ENCODE assay signal across 36 cellular contexts in the genomic region with DNA sequence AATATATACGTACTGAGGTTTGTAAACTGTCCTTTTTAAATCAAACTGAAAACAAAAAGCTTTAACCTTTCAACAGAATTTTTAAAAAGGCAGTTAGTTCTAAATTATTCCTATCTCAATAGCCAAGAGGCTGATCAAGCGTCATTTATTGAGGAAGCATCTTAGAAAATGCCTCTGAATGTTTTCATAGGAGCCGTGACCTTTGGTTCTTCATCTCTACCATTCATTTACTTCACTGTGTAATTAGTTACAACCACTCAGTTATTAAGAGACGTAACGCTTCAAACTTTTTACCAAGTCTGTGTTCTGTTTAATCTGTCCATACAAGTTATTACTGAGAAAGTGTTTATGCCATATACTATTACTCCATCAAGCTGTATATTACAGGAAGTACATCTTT.
"Had no signal": no experiment of that assay in that cellular context is flagged by ENCODE, and none has a peak within 500 bp of the region (broad histone marks: within the 10 kb centered on the region; RNA-seq: fewer than 3 reads in every experiment).

No MANE protein-coding gene starts in this region.

- H3K27ac ChIP-seq: adrenal gland, body of pancreas, brain microvascular endothelial cell, breast epithelium, VCaP had no signal

- H3K36me3 ChIP-seq: adrenal gland, brain microvascular endothelial cell, breast epithelium had no signal

- H3K4me1 Mint-ChIP-seq: activated B cell treated with CpG ODN at 0.5 μM for 24 hours; activated CD4-positive, alpha-beta T cell treated with anti-CD3 and anti-CD28 coated beads, Interleukin-2, amount 10 ng/mL, durations not matched to agents 24 days and 14 days; activated naive CD8-positive, alpha-beta T cell treated with anti-CD3 and anti-CD28 coated beads for 36 hours; activated T-helper 17 cell treated with anti-CD3 and anti-CD28 coated beads, Interleukin-2, amount 50 U/mL, for 72 hours had no signal

- ATAC-seq: activated CD8-positive, alpha-beta T cell treated with anti-CD3 and anti-CD28 coated beads for 36 hours; activated naive CD4-positive, alpha-beta T cell treated with anti-CD3 and anti-CD28 coated beads, Interleukin-2, amount 50 U/mL, for 72 hours; activated T-cell treated with anti-CD3 and anti-CD28 coated beads, Interleukin-2, amount 50 U/mL, for 4 hours; activated T-cell treated with anti-CD3 and anti-CD28 coated beads, Interleukin-2, amount 50 U/mL, for 72 hours; activated T-helper 17 cell treated with anti-CD3 and anti-CD28 coated beads, Interleukin-2, amount 50 U/mL, for 72 hours; body of pancreas had no signal

- DNase-seq: activated B cell treated with CpG ODN at 0.5 μM for 24 hours; activated CD4-positive, alpha-beta memory T cell treated with anti-CD3 and anti-CD28 coated beads for 36 hours; activated CD4-positive, alpha-beta T cell treated with anti-CD3 and anti-CD28 coated beads for 4 hours; activated CD4-positive, alpha-beta T cell treated with anti-CD3 and anti-CD28 coated beads, Interleukin-2, amount 10 ng/mL, durations not matched to agents 24 days and 14 days; activated CD4-positive, alpha-beta T cell treated with anti-CD3 and anti-CD28 coated beads, Interleukin-2, amount 50 U/mL, for 1 hour; activated CD4-positive, alpha-beta T cell treated with anti-CD3 and anti-CD28 coated beads, Interleukin-2, amount 50 U/mL, for 4 hours; activated CD4-positive, CD25-positive, alpha-beta regulatory T cell treated with anti-CD3 and anti-CD28 coated beads, Interleukin-2, amount 50 U/mL, for 72 hours; activated CD8-positive, alpha-beta memory T cell treated with anti-CD3 and anti-CD28 coated beads, Interleukin-2, amount 50 U/mL, for 4 hours; activated CD8-positive, alpha-beta T cell treated with anti-CD3 and anti-CD28 coated beads for 36 hours; activated effector memory CD4-positive, alpha-beta T cell treated with anti-CD3 and anti-CD28 coated beads, Interleukin-2, amount 50 U/mL, for 16 hours; activated gamma-delta T cell treated with Interleukin-2 at 50 U/mL for 16 hours; activated naive CD4-positive, alpha-beta T cell; activated naive CD4-positive, alpha-beta T cell treated with anti-CD3 and anti-CD28 coated beads for 36 hours; activated naive CD4-positive, alpha-beta T cell treated with anti-CD3 and anti-CD28 coated beads, Interleukin-2, amount 50 U/mL, for 16 hours; activated naive CD8-positive, alpha-beta T cell treated with anti-CD3 and anti-CD28 coated beads for 36 hours; activated T-cell treated with anti-CD3 and anti-CD28 coated beads for 4 hours; activated T-cell treated with anti-CD3 and anti-CD28 coated beads, Interleukin-2, amount 50 U/mL, for 1 hour; activated T-cell treated with anti-CD3 and anti-CD28 coated beads, Interleukin-2, amount 50 U/mL, for 4 hours; activated T-cell treated with anti-CD3 and anti-CD28 coated beads, Interleukin-2, amount 50 U/mL, for 72 hours; adrenal gland; amniotic stem cell; aorta; body of pancreas; brain microvascular endothelial cell; central memory CD4-positive, alpha-beta T cell; T-helper 2 cell; T-helper 9 cell had no signal

- H3K4me1 ChIP-seq: adrenal gland, body of pancreas, breast epithelium had no signal

- FAIRE-seq: astrocyte, TTC549 had no signal

- H3K36me3 Mint-ChIP-seq: activated CD4-positive, alpha-beta memory T cell treated with anti-CD3 and anti-CD28 coated beads for 36 hours; activated naive CD4-positive, alpha-beta T cell treated with anti-CD3 and anti-CD28 coated beads, Interleukin-2, amount 50 U/mL, for 72 hours; activated naive CD8-positive, alpha-beta T cell treated with anti-CD3 and anti-CD28 coated beads for 36 hours had no signal

- H3K27ac Mint-ChIP-seq: activated B cell treated with CpG ODN at 0.5 μM for 24 hours; activated CD4-positive, alpha-beta memory T cell treated with anti-CD3 and anti-CD28 coated beads for 36 hours; activated CD4-positive, alpha-beta T cell treated with anti-CD3 and anti-CD28 coated beads, Interleukin-2, amount 10 ng/mL, durations not matched to agents 24 days and 14 days; activated CD8-positive, alpha-beta T cell treated with anti-CD3 and anti-CD28 coated beads for 36 hours; activated naive CD4-positive, alpha-beta T cell treated with anti-CD3 and anti-CD28 coated beads for 36 hours; activated naive CD4-positive, alpha-beta T cell treated with anti-CD3 and anti-CD28 coated beads, Interleukin-2, amount 50 U/mL, for 72 hours; activated naive CD8-positive, alpha-beta T cell treated with anti-CD3 and anti-CD28 coated beads for 36 hours; activated T-cell treated with anti-CD3 and anti-CD28 coated beads, Interleukin-2, amount 50 U/mL, for 72 hours; activated T-helper 1 cell treated with anti-CD3 and anti-CD28 coated beads, Interleukin-12 subunit alpha, Interleukin-12 subunit beta, Interleukin-2, Interleukin-4 antibody, amounts not matched to agents 30 ng/mL and 10 ng/mL and 1 ng/mL, durations not matched to agents 14 hours and 24 hours and 36 hours; activated T-helper 17 cell treated with anti-CD3 and anti-CD28 coated beads, Interleukin-2, amount 50 U/mL, for 72 hours; T-helper 1 cell treated with Interleukin-12 subunit alpha and Interleukin-12 subunit beta and Interleukin-4 antibody, amounts not matched to agents 30 μg/mL and 1 μg/mL, for 36 hours; T-helper 2 cell treated with Interferon-gamma antibody and Interleukin-4, amounts not matched to agents 5 μg/mL and 100 μg/mL, for 36 hours had no signal

- H3K4me3 Mint-ChIP-seq: activated B cell treated with CpG ODN at 0.5 μM for 24 hours; activated CD4-positive, alpha-beta memory T cell treated with anti-CD3 and anti-CD28 coated beads for 36 hours; activated CD4-positive, alpha-beta T cell treated with anti-CD3 and anti-CD28 coated beads, Interleukin-2, amount 10 ng/mL, durations not matched to agents 24 days and 14 days; activated CD8-positive, alpha-beta T cell treated with anti-CD3 and anti-CD28 coated beads for 36 hours; activated naive CD4-positive, alpha-beta T cell treated with anti-CD3 and anti-CD28 coated beads for 36 hours; activated naive CD8-positive, alpha-beta T cell treated with anti-CD3 and anti-CD28 coated beads for 36 hours; activated T-cell treated with anti-CD3 and anti-CD28 coated beads, Interleukin-2, amount 50 U/mL, for 4 hours; activated T-cell treated with anti-CD3 and anti-CD28 coated beads, Interleukin-2, amount 50 U/mL, for 72 hours; activated T-helper 1 cell treated with anti-CD3 and anti-CD28 coated beads, Interleukin-12 subunit alpha, Interleukin-12 subunit beta, Interleukin-2, Interleukin-4 antibody, amounts not matched to agents 30 ng/mL and 10 ng/mL and 1 ng/mL, durations not matched to agents 14 hours and 24 hours and 36 hours; activated T-helper 17 cell treated with anti-CD3 and anti-CD28 coated beads, Interleukin-2, amount 50 U/mL, for 72 hours; T-helper 1 cell treated with Interleukin-12 subunit alpha and Interleukin-12 subunit beta and Interleukin-4 antibody, amounts not matched to agents 30 μg/mL and 1 μg/mL, for 36 hours; T-helper 2 cell treated with Interferon-gamma antibody and Interleukin-4, amounts not matched to agents 5 μg/mL and 100 μg/mL, for 36 hours had no signal

- H3K9me3 ChIP-seq: adrenal gland, body of pancreas, breast epithelium had no signal

- H3K4me3 ChIP-seq: adrenal gland, body of pancreas, breast epithelium had no signal

- H3K27me3 ChIP-seq: adrenal gland, body of pancreas, brain microvascular endothelial cell, breast epithelium had no signal

- H3K9me3 Mint-ChIP-seq: activated B cell treated with CpG ODN at 0.5 μM for 24 hours; activated CD4-positive, alpha-beta memory T cell treated with anti-CD3 and anti-CD28 coated beads for 36 hours; activated CD4-positive, alpha-beta T cell treated with anti-CD3 and anti-CD28 coated beads, Interleukin-2, amount 10 ng/mL, durations not matched to agents 24 days and 14 days; activated CD8-positive, alpha-beta T cell treated with anti-CD3 and anti-CD28 coated beads for 36 hours; activated naive CD4-positive, alpha-beta T cell treated with anti-CD3 and anti-CD28 coated beads for 36 hours; activated naive CD4-positive, alpha-beta T cell treated with anti-CD3 and anti-CD28 coated beads, Interleukin-2, amount 50 U/mL, for 72 hours; activated naive CD8-positive, alpha-beta T cell treated with anti-CD3 and anti-CD28 coated beads for 36 hours; activated T-cell treated with anti-CD3 and anti-CD28 coated beads, Interleukin-2, amount 50 U/mL, for 4 hours; activated T-cell treated with anti-CD3 and anti-CD28 coated beads, Interleukin-2, amount 50 U/mL, for 72 hours; activated T-helper 1 cell treated with anti-CD3 and anti-CD28 coated beads, Interleukin-12 subunit alpha, Interleukin-12 subunit beta, Interleukin-2, Interleukin-4 antibody, amounts not matched to agents 30 ng/mL and 10 ng/mL and 1 ng/mL, durations not matched to agents 14 hours and 24 hours and 36 hours; activated T-helper 17 cell treated with anti-CD3 and anti-CD28 coated beads, Interleukin-2, amount 50 U/mL, for 72 hours; T-helper 1 cell treated with Interleukin-12 subunit alpha and Interleukin-12 subunit beta and Interleukin-4 antibody, amounts not matched to agents 30 μg/mL and 1 μg/mL, for 36 hours; T-helper 2 cell treated with Interferon-gamma antibody and Interleukin-4, amounts not matched to agents 5 μg/mL and 100 μg/mL, for 36 hours had no signal
